ENCODE assay signal across 17 cellular contexts in the genomic region with DNA sequence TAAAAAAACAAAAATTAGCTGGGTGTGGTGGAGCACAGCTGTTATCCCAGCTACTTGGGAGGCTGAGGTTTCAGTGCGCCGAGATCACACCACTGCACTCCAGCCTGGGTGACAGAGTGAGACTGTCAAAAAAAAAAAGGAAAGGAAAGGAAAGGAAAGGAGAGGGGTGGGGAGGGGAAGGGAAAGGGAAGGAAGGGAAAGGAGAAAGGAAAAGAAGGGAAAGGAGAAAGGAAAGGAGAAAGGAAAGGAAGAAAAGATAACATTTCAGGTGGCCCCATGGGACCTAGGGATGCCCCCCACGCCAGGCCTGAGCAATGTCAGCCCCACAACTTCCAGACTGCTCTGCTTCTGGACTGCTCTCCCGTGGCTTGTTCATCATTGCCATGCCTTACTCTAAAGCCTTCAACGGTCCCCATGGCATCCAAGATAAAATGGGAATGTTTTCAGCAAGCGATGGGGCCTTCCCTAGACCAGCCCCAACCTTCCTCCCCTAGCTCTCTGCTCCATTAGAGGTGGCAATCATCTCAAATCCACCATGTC. TPM values are rescaled to one million over a fixed set of nuclear protein-coding genes. Genes with fewer than 3 reads are reported as not detected.
DNase-seq lines count a peak whose midpoint lies in the region; ATAC-seq, FAIRE-seq and TF ChIP-seq lines count a peak whose summit lies in the region.
"Had no signal": no experiment of that assay in that cellular context is flagged by ENCODE, and none has a peak within 500 bp of the region (broad histone marks: within the 10 kb centered on the region; RNA-seq: fewer than 3 reads in every experiment).

No MANE protein-coding gene starts in this region.

- H3K36me3 Mint-ChIP-seq in T-helper 1 cell treated with Interleukin-12 subunit alpha and Interleukin-12 subunit beta and Interleukin-4 antibody, amounts not matched to agents 30 μg/mL and 1 μg/mL, for 36 hours (ENCODE audit: low read depth): peaks cover 10% of the 10 kb centered on the region
- H3K36me3 Mint-ChIP-seq in CD8-positive, alpha-beta T cell: peaks cover 24% of the 10 kb centered on the region
- H3K36me3 Mint-ChIP-seq in neural progenitor cell: peaks cover 17% of the 10 kb centered on the region

- no peak overlapping the region for H3K27ac ChIP-seq in CD8-positive, alpha-beta T cell (ENCODE audit: low read depth, low read length)
- H3K27ac ChIP-seq in K562 (ENCODE audit: extremely low read depth, low read depth, low read length): no peak overlapping the region
- no peak overlapping the region for H3K27ac ChIP-seq in neural progenitor cell
- H3K27ac ChIP-seq in gastroesophageal sphincter: no peak overlapping the region
- H3K27ac ChIP-seq: 22Rv1, BLaER1 had no signal

- peaks cover 9% of the 10 kb centered on the region for H3K36me3 ChIP-seq in CD8-positive, alpha-beta T cell (ENCODE audit: insufficient read depth, low read length)
- H3K36me3 ChIP-seq in K562 (ENCODE audit: control insufficient read depth, insufficient read depth, low read length) (peaks cover 90% of the 10 kb centered on the region; the same call in 2 of the 3 replicates), neural progenitor cell (no peaks in the 10 kb centered on the region), gastroesophageal sphincter (peaks cover 0 to 47% of the 10 kb centered on the region in 2 donors)

- peak overlapping the region; percentile 4 for H3K27ac Mint-ChIP-seq in T-helper 1 cell treated with Interleukin-12 subunit alpha and Interleukin-12 subunit beta and Interleukin-4 antibody, amounts not matched to agents 30 μg/mL and 1 μg/mL, for 36 hours
- H3K27ac Mint-ChIP-seq in CD8-positive, alpha-beta T cell: peak overlapping the region; percentile 69
- H3K27ac Mint-ChIP-seq in neural progenitor cell: no peak overlapping the region

- H3K79me2 ChIP-seq in K562 (ENCODE audit: control insufficient read depth, insufficient read depth, low read length) (peaks cover 4% of the 10 kb centered on the region; the same call in 1 of the 3 replicates), neural progenitor cell (ENCODE audit: low read depth) (peaks cover 22% of the 10 kb centered on the region)

- WGBS in K562 (ENCODE audit: insufficient coverage, low coverage, missing lambda C conversion rate): 94% methylated on average over 6 of the region's 6 CpGs
- WGBS in gastroesophageal sphincter (ENCODE audit: low coverage in 1 of 2), 2 donors: 89 to 93% methylated on average over 2 to 5 of the region's 6 CpGs

- no peak for TF ChIP-seq EP300 in K562 (IDR thresholded peaks at IDR 0.05; ENCODE audit: low read length)
- TF ChIP-seq EP300 in gastroesophageal sphincter (IDR thresholded peaks at IDR 0.05): no peak

- peaks cover 7% of the 10 kb centered on the region for H3K4me1 Mint-ChIP-seq in T-helper 1 cell treated with Interleukin-12 subunit alpha and Interleukin-12 subunit beta and Interleukin-4 antibody, amounts not matched to agents 30 μg/mL and 1 μg/mL, for 36 hours (ENCODE audit: low read depth)
- peaks cover 14% of the 10 kb centered on the region for H3K4me1 Mint-ChIP-seq in CD8-positive, alpha-beta T cell (ENCODE audit: low read depth)
- peaks cover 12% of the 10 kb centered on the region for H3K4me1 Mint-ChIP-seq in neural progenitor cell

- intact Hi-C loops in CD8-positive, alpha-beta T cell (cut with DNase I, micrococcal nuclease): loop anchor here in 1 of 2 experiments (5.0 kb wide), 1 partner anchor 816 kb away; the partner anchor contains the start of gene NFAT5
- intact Hi-C loops in K562 (cut with micrococcal nuclease): no loop called here

- in situ Hi-C loops in K562 (cut with MboI): no loop called here

- no peak for ATAC-seq in CD8-positive, alpha-beta T cell
- ATAC-seq in K562 (no peak), HG03439 (IDR thresholded peaks at IDR 0.05; ENCODE audit: unreplicated experiment) (no peak), gastroesophageal sphincter (no peak)

- H4K20me1 ChIP-seq in K562 (replicated peaks; ENCODE audit: control insufficient read depth, insufficient read depth, low read length) (peaks cover 5% of the 10 kb centered on the region; the same call in 1 of the 2 replicates), neural progenitor cell (ENCODE audit: low read depth) (no peaks in the 10 kb centered on the region)

- H3K27me3 Mint-ChIP-seq in T-helper 1 cell treated with Interleukin-12 subunit alpha and Interleukin-12 subunit beta and Interleukin-4 antibody, amounts not matched to agents 30 μg/mL and 1 μg/mL, for 36 hours (ENCODE audit: low read depth): no peaks in the 10 kb centered on the region
- H3K27me3 Mint-ChIP-seq in CD8-positive, alpha-beta T cell (ENCODE audit: low read depth): no peaks in the 10 kb centered on the region
- H3K27me3 Mint-ChIP-seq in neural progenitor cell (ENCODE audit: insufficient read depth, low read depth): peaks cover 7% of the 10 kb centered on the region

- H3K9me1 ChIP-seq in K562 (ENCODE audit: control insufficient read depth, insufficient read depth, low read length): peaks cover 2% of the 10 kb centered on the region

- H3K4me1 ChIP-seq in CD8-positive, alpha-beta T cell (ENCODE audit: insufficient read depth, low read length): peaks cover 10% of the 10 kb centered on the region
- H3K4me1 ChIP-seq in K562 (replicated peaks in 1 of 2; ENCODE audit: control insufficient read depth in 2 of 2, insufficient read depth in 2 of 2, low read length in 2 of 2): peaks cover 0 to 18% of the 10 kb centered on the region in 2 experiments; a peak in 2 of 5 replicates
- no peaks in the 10 kb centered on the region for H3K4me1 ChIP-seq in neural progenitor cell
- H3K4me1 ChIP-seq in gastroesophageal sphincter: peaks cover 0 to 23% (median 10%) of the 10 kb centered on the region in 3 donors

- TF ChIP-seq POLR2A in K562 (conservative IDR thresholded peaks at IDR 0.05) (no peak), gastroesophageal sphincter (IDR thresholded peaks at IDR 0.05) (no peak)

- H3K9me3 ChIP-seq in CD8-positive, alpha-beta T cell (ENCODE audit: low read length): no peaks in the 10 kb centered on the region
- H3K9me3 ChIP-seq in K562 (replicated peaks; ENCODE audit: control insufficient read depth, insufficient read depth, low read depth, low read length) (no peaks in the 10 kb centered on the region), neural progenitor cell (ENCODE audit: low read depth) (no peaks in the 10 kb centered on the region), gastroesophageal sphincter (no peaks in the 10 kb centered on the region)
- H3K9me3 ChIP-seq: BLaER1, HAP-1 had no signal

- no TSS peak for BruUV-seq in K562 (replicated peaks; lab: Mats Ljungman, UMichigan)

- no peak for TF ChIP-seq RAD21 in K562 (CRISPR knock-in tag; conservative IDR thresholded peaks at IDR 0.05 in 1 of 2, IDR thresholded peaks at IDR 0.05 in 1 of 2)

- H2AFZ ChIP-seq in K562 (ENCODE audit: low read depth, low read length) (no peak overlapping the region), neural progenitor cell (replicated peaks) (no peak overlapping the region)

- H3K4me3 ChIP-seq in CD8-positive, alpha-beta T cell (ENCODE audit: low read depth, low read length): no peak overlapping the region
- H3K4me3 ChIP-seq in K562 (no peak overlapping the region), neural progenitor cell (no peak overlapping the region), gastroesophageal sphincter (no peak overlapping the region)
- H3K4me3 ChIP-seq: BLaER1, HAP-1 had no signal

- POLR2A ChIA-PET in CD8-positive, alpha-beta T cell (lab: Charles Lee): no interaction called here
- POLR2A ChIA-PET in K562 (lab: Yijun Ruan, JAX): interaction anchor here (0.6 to 0.8 kb wide), 2 partner anchors 13 to 1498 kb away, joined by 3 to 4 read pairs; no protein-coding TSS in a partner anchor

- no peaks in the 10 kb centered on the region for H3K27me3 ChIP-seq in CD8-positive, alpha-beta T cell (ENCODE audit: insufficient read depth, low read length)
- H3K27me3 ChIP-seq in K562 (ENCODE audit: control insufficient read depth in 2 of 2, insufficient read depth in 2 of 2, low read length in 2 of 2): no peaks in the 10 kb centered on the region
- H3K27me3 ChIP-seq in neural progenitor cell: no peaks in the 10 kb centered on the region
- no peaks in the 10 kb centered on the region for H3K27me3 ChIP-seq in gastroesophageal sphincter
- H3K27me3 ChIP-seq: BLaER1 had no signal

- H3K9ac ChIP-seq in K562 (ENCODE audit: insufficient read depth in 1 of 2, low read depth in 2 of 2, low read length in 2 of 2) (no peak overlapping the region), neural progenitor cell (no peak overlapping the region)
- H3K9ac ChIP-seq: BLaER1 had no signal

- H3K4me2 ChIP-seq in K562 (ENCODE audit: insufficient read depth, low read length) (no peak overlapping the region), neural progenitor cell (no peak overlapping the region)
- H3K4me2 ChIP-seq: BLaER1 had no signal

- no peak for FAIRE-seq in K562 (lab: Jason Lieb, UNC)
- FAIRE-seq: RCC 7860 had no signal

- CTCF ChIA-PET in CD8-positive, alpha-beta T cell (lab: Charles Lee): interaction anchor here (1.3 kb wide), 1 partner anchor 12 kb away, joined by 4 read pairs; no protein-coding TSS in a partner anchor
- CTCF ChIA-PET in K562 (lab: Yijun Ruan, JAX; ENCODE audit: low intra/inter-chr PET ratio): no interaction called here

- peaks cover 40% of the 10 kb centered on the region for H3F3A ChIP-seq in neural progenitor cell (ENCODE audit: low read depth)

- no peak for TF ChIP-seq CTCF in CD8-positive, alpha-beta T cell (IDR thresholded peaks at IDR 0.05)
- no peak for TF ChIP-seq CTCF in K562 (IDR thresholded peaks at IDR 0.05 in 2 of 3, conservative IDR thresholded peaks at IDR 0.05 in 1 of 3; ENCODE audit: insufficient read depth in 2 of 3, low read depth in 1 of 3, low read length in 3 of 3)
- no peak for TF ChIP-seq CTCF in neural progenitor cell (IDR thresholded peaks at IDR 0.05)
- no peak for TF ChIP-seq CTCF in gastroesophageal sphincter (IDR thresholded peaks at IDR 0.05)

- DNase-seq in T-helper 1 cell (no peak), K562 (ENCODE audit: extremely low read depth in 1 of 4, low spot score in 3 of 4) (no peak), neural progenitor cell (ENCODE audit: low spot score) (no peak)
- no peak for DNase-seq in CD8-positive, alpha-beta T cell
- no peak for DNase-seq in activated CD8-positive, alpha-beta memory T cell treated with anti-CD3 and anti-CD28 coated beads for 24 hours
- DNase-seq: Karpas-422, MM.1S, NCI-H1105 treated with DMSO at 0.1 percent for 48 hours, NCI-H187 treated with DMSO at 0.1 percent for 48 hours, SHP77 treated with DMSO at 0.1 percent for 48 hours had no signal

- no peaks in the 10 kb centered on the region for H3K9me3 Mint-ChIP-seq in T-helper 1 cell treated with Interleukin-12 subunit alpha and Interleukin-12 subunit beta and Interleukin-4 antibody, amounts not matched to agents 30 μg/mL and 1 μg/mL, for 36 hours
- H3K9me3 Mint-ChIP-seq in CD8-positive, alpha-beta T cell: no peaks in the 10 kb centered on the region
- no peaks in the 10 kb centered on the region for H3K9me3 Mint-ChIP-seq in neural progenitor cell

- no peak overlapping the region for H3K4me3 Mint-ChIP-seq in T-helper 1 cell treated with Interleukin-12 subunit alpha and Interleukin-12 subunit beta and Interleukin-4 antibody, amounts not matched to agents 30 μg/mL and 1 μg/mL, for 36 hours
- peak overlapping the region; percentile 7 for H3K4me3 Mint-ChIP-seq in CD8-positive, alpha-beta T cell
- peak overlapping the region; percentile 10 for H3K4me3 Mint-ChIP-seq in neural progenitor cell

RNA-seq across cellular contexts. Expression of gene DDX19A, which starts 36.8 kb away (rescaled TPM):
- total RNA-seq in CD8-positive, alpha-beta T cell: 10 to 100 TPM; 54.0 to 62.3 TPM
- 122 and 174 TPM in 2 replicates for total RNA-seq in K562 (2011; cell fraction: chromatin; rRNA removed; ENCODE audit: low replicate concordance)
- total RNA-seq in K562 (2011; cell fraction: nucleolus; rRNA removed): 95.5 and 98.1 TPM in 2 replicates
- total RNA-seq in K562 (2011; cell fraction: nucleoplasm; rRNA removed): 92.9 and 93.8 TPM in 2 replicates
- total RNA-seq in K562 (2014; rRNA removed) (65.6 and 77.8 TPM in 2 replicates), K562 (2014; rRNA removed; fragmentation: Illumina TruSeq; extraction: Trizol) (59.9 and 60.2 TPM in 2 replicates), K562 (2015; rRNA removed; fragmentation: Illumina TruSeq; extraction: Trizol) (65.4 and 68.5 TPM in 2 replicates), K562 (2021) (50.1 and 55.2 TPM in 2 replicates), neural progenitor cell (ENCODE audit: low replicate concordance) (45.1 and 55.4 TPM in 2 replicates), gastroesophageal sphincter (10 to 100 TPM; 44.4 to 63.3 (median 50.7) TPM)
- polyA plus RNA-seq in K562 (2011; rRNA removed) (49.3 and 71.7 TPM in 2 replicates), K562 (2014; fragmentation: Illumina TruSeq; extraction: Trizol) (82.2 and 95.9 TPM in 2 replicates), K562 (2014; fragmentation: Nextera tagmentation; extraction: Ambion mirVana) (10 to 100 TPM; 27.3 to 57.9 TPM), K562 (2014; rRNA removed) (66.4 and 74.9 TPM in 2 replicates)
- polyA plus RNA-seq in K562 (2011; cell fraction: cytosol; rRNA removed): 39.4 and 43.8 TPM in 2 replicates
- polyA plus RNA-seq in K562 (2011; cell fraction: nucleus; rRNA removed): 25.8 and 28.7 TPM in 2 replicates
- polyA plus RNA-seq in K562 (2012): 31.1 and 46.3 TPM in 2 replicates
- 57.5 and 74.1 TPM in 2 replicates for polyA minus RNA-seq in K562 (2011; rRNA and poly(A)+ RNA removed)
- polyA minus RNA-seq in K562 (2011; cell fraction: cytosol; rRNA and poly(A)+ RNA removed): 45.6 and 49.6 TPM in 2 replicates
- 29.6 and 42.8 TPM in 2 replicates for polyA minus RNA-seq in K562 (2011; cell fraction: nucleus; rRNA and poly(A)+ RNA removed)

RNA-seq across cellular contexts. Expression of gene ST3GAL2, which starts 55.4 kb away (rescaled TPM):
- 1 to 10 TPM; 5.6 to 6.1 TPM for total RNA-seq in CD8-positive, alpha-beta T cell
- total RNA-seq in K562 (2011; cell fraction: chromatin; rRNA removed; ENCODE audit: low replicate concordance): 87.4 and 216 TPM in 2 replicates
- total RNA-seq in K562 (2011; cell fraction: nucleolus; rRNA removed): 182 and 184 TPM in 2 replicates
- 128 and 145 TPM in 2 replicates for total RNA-seq in K562 (2011; cell fraction: nucleoplasm; rRNA removed)
- total RNA-seq in K562 (2014; rRNA removed) (75.5 and 95.5 TPM in 2 replicates), K562 (2014; rRNA removed; fragmentation: Illumina TruSeq; extraction: Trizol) (23.7 and 31.8 TPM in 2 replicates), K562 (2015; rRNA removed; fragmentation: Illumina TruSeq; extraction: Trizol) (48.9 and 53.8 TPM in 2 replicates), K562 (2021) (98.9 and 108 TPM in 2 replicates), neural progenitor cell (ENCODE audit: low replicate concordance) (11.6 and 34.5 TPM in 2 replicates), gastroesophageal sphincter (10 to 100 TPM; 17.6 to 35.6 (median 24.8) TPM)
- polyA plus RNA-seq in K562 (2011; rRNA removed) (34.3 and 40.9 TPM in 2 replicates), K562 (2014; fragmentation: Illumina TruSeq; extraction: Trizol) (25.1 and 50.7 TPM in 2 replicates), K562 (2014; fragmentation: Nextera tagmentation; extraction: Ambion mirVana) (1 to 10 TPM; 1.5 to 2.4 TPM), K562 (2014; rRNA removed) (50.5 and 57.8 TPM in 2 replicates)
- 50.0 and 87.1 TPM in 2 replicates for polyA plus RNA-seq in K562 (2011; cell fraction: cytosol; rRNA removed)
- polyA plus RNA-seq in K562 (2011; cell fraction: nucleus; rRNA removed): 25.8 and 38.5 TPM in 2 replicates
- polyA plus RNA-seq in K562 (2012): 67.8 and 92.0 TPM in 2 replicates
- polyA minus RNA-seq in K562 (2011; rRNA and poly(A)+ RNA removed): 57.6 and 96.4 TPM in 2 replicates
- polyA minus RNA-seq in K562 (2011; cell fraction: cytosol; rRNA and poly(A)+ RNA removed): 126 and 151 TPM in 2 replicates
- 24.9 and 34.4 TPM in 2 replicates for polyA minus RNA-seq in K562 (2011; cell fraction: nucleus; rRNA and poly(A)+ RNA removed)
